In genomic region chr18:63844254-63844653, GRCh38 we compare ENCODE assay signal across 8 cellular contexts. TPM values are rescaled to one million over a fixed set of nuclear protein-coding genes. Genes with fewer than 3 reads are reported as not detected.
DNase-seq lines count a peak whose midpoint lies in the region; ATAC-seq, FAIRE-seq and TF ChIP-seq lines count a peak whose summit lies in the region.

No MANE protein-coding gene starts in this region.

- no peaks in the 10 kb centered on the region for H3K9me3 Mint-ChIP-seq in brain
- no peaks in the 10 kb centered on the region for H3K9me3 Mint-ChIP-seq in activated T-helper 1 cell treated with anti-CD3 and anti-CD28 coated beads, Interleukin-12 subunit alpha, Interleukin-12 subunit beta, Interleukin-2, Interleukin-4 antibody, amounts not matched to agents 30 ng/mL and 10 ng/mL and 1 ng/mL, durations not matched to agents 14 hours and 24 hours and 36 hours
- no peaks in the 10 kb centered on the region for H3K9me3 Mint-ChIP-seq in activated CD8-positive, alpha-beta T cell treated with anti-CD3 and anti-CD28 coated beads for 36 hours

- H4K20me1 ChIP-seq in neural cell (ENCODE audit: insufficient read depth) = no peaks in the 10 kb centered on the region

- no peaks in the 10 kb centered on the region for H3K27me3 Mint-ChIP-seq in brain
- H3K27me3 Mint-ChIP-seq in activated T-helper 1 cell treated with anti-CD3 and anti-CD28 coated beads, Interleukin-12 subunit alpha, Interleukin-12 subunit beta, Interleukin-2, Interleukin-4 antibody, amounts not matched to agents 30 ng/mL and 10 ng/mL and 1 ng/mL, durations not matched to agents 14 hours and 24 hours and 36 hours (ENCODE audit: insufficient read depth) = peaks cover 13% of the 10 kb centered on the region
- H3K27me3 Mint-ChIP-seq in activated CD8-positive, alpha-beta T cell treated with anti-CD3 and anti-CD28 coated beads for 36 hours = peaks cover 14% of the 10 kb centered on the region

- no peaks in the 10 kb centered on the region for H3K9me2 ChIP-seq in neural cell (ENCODE audit: insufficient read depth, low read length)

- FAIRE-seq in G401.6 (lab: Jason Lieb, UNC) = peak; percentile 42

- CTCF ChIA-PET in activated CD8-positive, alpha-beta T cell treated with anti-CD3 and anti-CD28 coated beads for 36 hours (lab: Charles Lee) = interaction anchor here (1.2 to 2.2 kb wide), 3 partner anchors 17 to 326 kb away, joined by 3 to 19 read pairs (median 12); no protein-coding TSS in a partner anchor

- no peak for TF ChIP-seq EP300 in neural cell (conservative IDR thresholded peaks at IDR 0.05; ENCODE audit: poor library complexity, severe bottlenecking)

- no peaks in the 10 kb centered on the region for H3K36me3 Mint-ChIP-seq in brain
- no peaks in the 10 kb centered on the region for H3K36me3 Mint-ChIP-seq in activated T-helper 1 cell treated with anti-CD3 and anti-CD28 coated beads, Interleukin-12 subunit alpha, Interleukin-12 subunit beta, Interleukin-2, Interleukin-4 antibody, amounts not matched to agents 30 ng/mL and 10 ng/mL and 1 ng/mL, durations not matched to agents 14 hours and 24 hours and 36 hours (ENCODE audit: low read depth)
- H3K36me3 Mint-ChIP-seq in activated CD8-positive, alpha-beta T cell treated with anti-CD3 and anti-CD28 coated beads for 36 hours (ENCODE audit: low read depth) = no peaks in the 10 kb centered on the region

- H3K9me3 ChIP-seq in neural cell (ENCODE audit: low read length) = no peaks in the 10 kb centered on the region

- peak overlapping the region in 1 of 5 experiments; percentile 46 for H3K27ac Mint-ChIP-seq in brain
- no peak overlapping the region for H3K27ac Mint-ChIP-seq in activated T-helper 1 cell treated with anti-CD3 and anti-CD28 coated beads, Interleukin-12 subunit alpha, Interleukin-12 subunit beta, Interleukin-2, Interleukin-4 antibody, amounts not matched to agents 30 ng/mL and 10 ng/mL and 1 ng/mL, durations not matched to agents 14 hours and 24 hours and 36 hours
- H3K27ac Mint-ChIP-seq in activated CD8-positive, alpha-beta T cell treated with anti-CD3 and anti-CD28 coated beads for 36 hours = no peak overlapping the region

- no peaks in the 10 kb centered on the region for H3K4me1 Mint-ChIP-seq in brain
- H3K4me1 Mint-ChIP-seq in activated T-helper 1 cell treated with anti-CD3 and anti-CD28 coated beads, Interleukin-12 subunit alpha, Interleukin-12 subunit beta, Interleukin-2, Interleukin-4 antibody, amounts not matched to agents 30 ng/mL and 10 ng/mL and 1 ng/mL, durations not matched to agents 14 hours and 24 hours and 36 hours (ENCODE audit: low read depth) = no peaks in the 10 kb centered on the region
- H3K4me1 Mint-ChIP-seq in activated CD8-positive, alpha-beta T cell treated with anti-CD3 and anti-CD28 coated beads for 36 hours (ENCODE audit: low read depth) = no peaks in the 10 kb centered on the region

- no peak overlapping the region for H3K4me3 Mint-ChIP-seq in brain
- H3K4me3 Mint-ChIP-seq in activated T-helper 1 cell treated with anti-CD3 and anti-CD28 coated beads, Interleukin-12 subunit alpha, Interleukin-12 subunit beta, Interleukin-2, Interleukin-4 antibody, amounts not matched to agents 30 ng/mL and 10 ng/mL and 1 ng/mL, durations not matched to agents 14 hours and 24 hours and 36 hours = no peak overlapping the region
- no peak overlapping the region for H3K4me3 Mint-ChIP-seq in activated CD8-positive, alpha-beta T cell treated with anti-CD3 and anti-CD28 coated beads for 36 hours

- no peak overlapping the region for H3K9ac ChIP-seq in neural cell (ENCODE audit: low read length)

- no peaks in the 10 kb centered on the region for H3K27me3 ChIP-seq in neural cell (ENCODE audit: insufficient read depth, low read depth, low read length)

- H3K36me3 ChIP-seq in neural cell (ENCODE audit: insufficient read depth, low read length) = no peaks in the 10 kb centered on the region

- no peak overlapping the region for H3K4me3 ChIP-seq in neural cell (ENCODE audit: low read length)

- intact Hi-C loops in activated T-helper 1 cell treated with anti-CD3 and anti-CD28 coated beads, Interleukin-12 subunit alpha, Interleukin-12 subunit beta, Interleukin-2, Interleukin-4 antibody, amounts not matched to agents 30 ng/mL and 10 ng/mL and 1 ng/mL, durations not matched to agents 14 hours and 24 hours and 36 hours (cut with micrococcal nuclease) = loop anchor here (1.0 kb wide), 2 partner anchors 20 to 326 kb away; no protein-coding TSS in a partner anchor
- intact Hi-C loops in activated CD8-positive, alpha-beta T cell treated with anti-CD3 and anti-CD28 coated beads for 36 hours (cut with micrococcal nuclease) = no loop called here

- no peaks in the 10 kb centered on the region for H3F3A ChIP-seq in neural cell (ENCODE audit: insufficient read depth, low read length, poor library complexity, severe bottlenecking)

- H3K79me2 ChIP-seq in neural cell (replicated peaks; ENCODE audit: insufficient read depth, low read length) = no peaks in the 10 kb centered on the region

- H2AFZ ChIP-seq in neural cell (ENCODE audit: low read depth, low read length) = no peak overlapping the region

- TF ChIP-seq RAD21 in neural cell (conservative IDR thresholded peaks at IDR 0.05) = peak; percentile 75

- POLR2A ChIA-PET in activated CD8-positive, alpha-beta T cell treated with anti-CD3 and anti-CD28 coated beads for 36 hours (lab: Charles Lee) = no interaction called here

- TF ChIP-seq CTCF in brain (conservative IDR thresholded peaks at IDR 0.05) (peak; percentile 35 to 64), neural cell (IDR thresholded peaks at IDR 0.05; ENCODE audit: poor library complexity, severe bottlenecking) (peak; percentile 72)
- no peak for TF ChIP-seq CTCF in activated CD8-positive, alpha-beta T cell treated with anti-CD3 and anti-CD28 coated beads for 36 hours (IDR thresholded peaks at IDR 0.05)

- peak; percentile 51 for DNase-seq in NAMALWA (ENCODE audit: low spot score)
- DNase-seq in activated T-helper 1 cell treated with anti-CD3 and anti-CD28 coated beads, Interleukin-12 subunit alpha, Interleukin-12 subunit beta, Interleukin-2, Interleukin-4 antibody, amounts not matched to agents 30 ng/mL and 10 ng/mL and 1 ng/mL, durations not matched to agents 14 hours and 24 hours and 36 hours (ENCODE audit: low spot score) = no peak
- no peak for DNase-seq in NCI-H526 treated with DMSO at 0.1 percent for 48 hours (lab: John Stamatoyannopoulos, UW)
- no peak for DNase-seq in activated CD8-positive, alpha-beta T cell treated with anti-CD3 and anti-CD28 coated beads for 36 hours

- no peak overlapping the region for H3K4me2 ChIP-seq in neural cell (ENCODE audit: low read length)

- no peak overlapping the region for H3K27ac ChIP-seq in neural cell (ENCODE audit: low read length)

- peak; percentile 49 for ATAC-seq in GM21737 (IDR thresholded peaks at IDR 0.05; ENCODE audit: unreplicated experiment)
- no peak for ATAC-seq in activated CD8-positive, alpha-beta T cell treated with anti-CD3 and anti-CD28 coated beads for 36 hours

TF ChIP-seq in neural cell, 6 proteins besides CTCF, POLR2A, EP300 and RAD21:
- no peak for TF ChIP-seq REST (IDR thresholded peaks at IDR 0.05; ENCODE audit: borderline replicate concordance)
- TF ChIP-seq POLR2AphosphoS5 (IDR thresholded peaks at IDR 0.05) = no peak
- peak; percentile 74 for TF ChIP-seq SMC3 (conservative IDR thresholded peaks at IDR 0.05; ENCODE audit: poor library complexity)
- no peak for TF ChIP-seq MXI1 (conservative IDR thresholded peaks at IDR 0.05; ENCODE audit: poor library complexity, severe bottlenecking)
- no peak for TF ChIP-seq TAF1 (IDR thresholded peaks at IDR 0.05; ENCODE audit: low read depth)
- no peak for TF ChIP-seq EZH2 (IDR thresholded peaks at IDR 0.05; ENCODE audit: borderline replicate concordance, insufficient read depth, low read length, poor library complexity, severe bottlenecking)
TF ChIP-seq in neural cell: peak in this region for 1.

RNA-seq across cellular contexts. Expression of gene SERPINB2, which starts 43.3 kb away (rescaled TPM):
- polyA plus RNA-seq in brain (ENCODE audit: insufficient read depth, low read depth, low replicate concordance) (not detected), neural cell (not detected in 2 replicates)
- polyA minus RNA-seq in neural cell = not detected in 2 replicates
- not detected in 2 replicates for total RNA-seq in activated T-helper 1 cell treated with anti-CD3 and anti-CD28 coated beads, Interleukin-12 subunit alpha, Interleukin-12 subunit beta, Interleukin-2, Interleukin-4 antibody, amounts not matched to agents 30 ng/mL and 10 ng/mL and 1 ng/mL, durations not matched to agents 14 hours and 24 hours and 36 hours
- not detected for total RNA-seq in activated CD8-positive, alpha-beta T cell treated with anti-CD3 and anti-CD28 coated beads for 36 hours
